Comparison of ENCODE assay signal across 1 cellular context in the genomic region with DNA sequence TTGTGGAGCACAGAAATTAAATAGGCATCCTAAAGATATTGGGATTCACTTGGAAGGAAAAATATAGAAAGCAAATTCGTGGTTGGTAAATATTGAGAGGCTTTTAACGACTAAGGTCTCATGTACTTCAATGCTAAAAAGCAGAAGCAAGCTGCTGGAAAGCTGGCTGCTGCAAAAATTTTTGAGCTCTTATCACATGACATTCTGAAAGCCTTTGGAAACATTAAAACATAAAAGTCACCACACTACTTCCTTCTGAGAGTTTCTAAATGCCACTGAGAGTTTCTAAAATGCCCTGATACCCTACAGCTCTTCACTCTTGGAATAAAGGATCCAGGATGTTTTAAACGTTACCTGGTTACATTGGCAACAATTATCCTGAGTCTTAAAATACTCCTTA.
TF ChIP-seq lines count a peak whose summit lies in the region.

No MANE protein-coding gene starts in this region.

TF ChIP-seq in K562, 482 proteins besides CTCF, POLR2A, EP300 and RAD21 (continued from another document):
- TF ChIP-seq, protein P1, sequence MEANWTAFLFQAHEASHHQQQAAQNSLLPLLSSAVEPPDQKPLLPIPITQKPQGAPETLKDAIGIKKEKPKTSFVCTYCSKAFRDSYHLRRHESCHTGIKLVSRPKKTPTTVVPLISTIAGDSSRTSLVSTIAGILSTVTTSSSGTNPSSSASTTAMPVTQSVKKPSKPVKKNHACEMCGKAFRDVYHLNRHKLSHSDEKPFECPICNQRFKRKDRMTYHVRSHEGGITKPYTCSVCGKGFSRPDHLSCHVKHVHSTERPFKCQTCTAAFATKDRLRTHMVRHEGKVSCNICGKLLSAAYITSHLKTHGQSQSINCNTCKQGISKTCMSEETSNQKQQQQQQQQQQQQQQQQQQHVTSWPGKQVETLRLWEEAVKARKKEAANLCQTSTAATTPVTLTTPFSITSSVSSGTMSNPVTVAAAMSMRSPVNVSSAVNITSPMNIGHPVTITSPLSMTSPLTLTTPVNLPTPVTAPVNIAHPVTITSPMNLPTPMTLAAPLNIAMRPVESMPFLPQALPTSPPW (CRISPR knock-in tag; IDR thresholded peaks at IDR 0.05) = no peak
- TF ChIP-seq, protein P2, sequence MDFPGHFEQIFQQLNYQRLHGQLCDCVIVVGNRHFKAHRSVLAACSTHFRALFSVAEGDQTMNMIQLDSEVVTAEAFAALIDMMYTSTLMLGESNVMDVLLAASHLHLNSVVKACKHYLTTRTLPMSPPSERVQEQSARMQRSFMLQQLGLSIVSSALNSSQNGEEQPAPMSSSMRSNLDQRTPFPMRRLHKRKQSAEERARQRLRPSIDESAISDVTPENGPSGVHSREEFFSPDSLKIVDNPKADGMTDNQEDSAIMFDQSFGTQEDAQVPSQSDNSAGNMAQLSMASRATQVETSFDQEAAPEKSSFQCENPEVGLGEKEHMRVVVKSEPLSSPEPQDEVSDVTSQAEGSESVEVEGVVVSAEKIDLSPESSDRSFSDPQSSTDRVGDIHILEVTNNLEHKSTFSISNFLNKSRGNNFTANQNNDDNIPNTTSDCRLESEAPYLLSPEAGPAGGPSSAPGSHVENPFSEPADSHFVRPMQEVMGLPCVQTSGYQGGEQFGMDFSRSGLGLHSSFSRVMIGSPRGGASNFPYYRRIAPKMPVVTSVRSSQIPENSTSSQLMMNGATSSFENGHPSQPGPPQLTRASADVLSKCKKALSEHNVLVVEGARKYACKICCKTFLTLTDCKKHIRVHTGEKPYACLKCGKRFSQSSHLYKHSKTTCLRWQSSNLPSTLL (IDR thresholded peaks at IDR 0.05) = no peak
